Comparison of ENCODE assay signal across 25 cellular contexts in genomic region chr1:220889333-220889732, GRCh38.
"Had no signal": no experiment of that assay in that cellular context is flagged by ENCODE, and none has a peak within 500 bp of the region (broad histone marks: within the 10 kb centered on the region; RNA-seq: fewer than 3 reads in every experiment).

No MANE protein-coding gene starts in this region.

- H3K9ac ChIP-seq: neural progenitor cell, parathyroid adenoma had no signal

- H3K36me3 ChIP-seq: neural progenitor cell, uterus had no signal

- DNase-seq: immature natural killer cell; left colon; left lung; lower lobe of right lung; mammary epithelial cell; mesenchymal stem cell; naive B cell; natural killer cell; nephron progenitor cell; occipital lobe; psoas muscle; right lobe of liver; stimulated activated CD4-positive, alpha-beta T cell treated with anti-CD3 and anti-CD28 coated beads, Interleukin-1b, Interleukin-23, amount 100 ng/mL, for 48 hours; stimulated activated CD4-positive, alpha-beta T cell treated with anti-CD3 and anti-CD28 coated beads, Interleukin-2, amount 100 ng/mL, for 48 hours; stimulated activated CD4-positive, alpha-beta T cell treated with anti-CD3 and anti-CD28 coated beads, Interleukin-4, amount 100 ng/mL, for 4 hours; stimulated activated CD8-positive, alpha-beta memory T cell treated with anti-CD3 and anti-CD28 coated beads, Interleukin-4, amount 100 ng/mL, for 48 hours; stimulated activated naive CD4-positive, alpha-beta T cell treated with Interleukin-2 at 50 U/mL for 16 hours; stimulated activated naive CD8-positive, alpha-beta T cell treated with anti-CD3 and anti-CD28 coated beads, Interleukin-15, amount 100 ng/mL, for 72 hours; substantia nigra; uterus had no signal

- ATAC-seq: left colon; left lung; lower lobe of right lung; natural killer cell; psoas muscle; right lobe of liver; stimulated activated memory B cell treated with anti-CD40 and anti-IgM and Interleukin-4, amounts not matched to agents 10 μg/mL and 1 μg/mL and 100 μg/mL, for 72 hours; stimulated activated naive CD8-positive, alpha-beta T cell treated with anti-CD3 and anti-CD28 coated beads, Interleukin-15, amount 100 ng/mL, for 72 hours had no signal

- H3K4me1 ChIP-seq: parathyroid adenoma, uterus had no signal

- H3K4me3 ChIP-seq: left lung, lower lobe of right lung, neural progenitor cell, psoas muscle, right lobe of liver, smooth muscle cell, tibial nerve, uterus had no signal

- H3K9me3 ChIP-seq: left lung, lower lobe of right lung, psoas muscle, right lobe of liver, tibial nerve, uterus had no signal
